In the genomic region with DNA sequence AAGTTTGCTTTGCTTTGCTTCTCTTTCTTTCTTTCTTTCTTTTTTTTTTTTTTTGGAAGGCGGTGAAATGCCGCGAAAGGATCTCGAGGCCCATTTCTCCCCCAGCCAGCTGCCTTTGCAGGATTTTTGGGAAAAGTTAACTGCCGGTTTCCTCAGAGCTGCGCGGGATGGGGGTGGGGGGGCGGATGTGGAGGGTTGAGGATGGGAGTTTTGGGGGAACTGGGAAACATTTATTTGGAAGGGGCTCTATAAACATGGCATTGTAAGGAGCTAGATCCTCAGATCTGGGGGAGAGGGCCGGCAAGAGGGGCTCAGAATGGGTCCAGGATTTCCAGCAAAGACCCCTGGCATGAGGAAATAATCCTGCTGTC, we compare ENCODE assay signal across 8 cellular contexts. TPM values are rescaled to one million over a fixed set of nuclear protein-coding genes. Genes with fewer than 3 reads are reported as not detected.
DNase-seq lines count a peak whose midpoint lies in the region; ATAC-seq and TF ChIP-seq lines count a peak whose summit lies in the region.

No MANE protein-coding gene starts in this region.

- WGBS in SK-N-SH (ENCODE audit: low lambda C conversion rate), result 2% methylated on average over 9 of the region's 9 CpGs

- H3K9me3 Mint-ChIP-seq in activated naive CD4-positive, alpha-beta T cell treated with anti-CD3 and anti-CD28 coated beads, Interleukin-2, amount 50 U/mL, for 72 hours, result no peaks in the 10 kb centered on the region

- H3K27me3 ChIP-seq in SK-N-SH (ENCODE audit: insufficient read depth) (no peaks in the 10 kb centered on the region), iPS-20b (ENCODE audit: insufficient read depth, low read length) (peaks cover 18% of the 10 kb centered on the region), subcutaneous abdominal adipose tissue (ENCODE audit: control insufficient read depth in 5 of 5, insufficient read depth in 4 of 5, low read length in 5 of 5) (peaks cover 0 to 3% (median 0%) of the 10 kb centered on the region in 5 donors)

- no peak for TF ChIP-seq EP300 in SK-N-SH (IDR thresholded peaks at IDR 0.05; ENCODE audit: borderline replicate concordance in 1 of 2, low read depth in 1 of 2, low read length in 1 of 2)

- H3K4me3 ChIP-seq in SK-N-SH (ENCODE audit: low read depth in 2 of 2, low read length in 1 of 2) (peak overlapping the region; percentile 73 to 86), iPS-20b (ENCODE audit: low read length) (peak overlapping the region; percentile 97), subcutaneous abdominal adipose tissue (ENCODE audit: low read depth in 1 of 5, low read length in 5 of 5) (peak overlapping the region; percentile 82 to 90 (median 84))

- H3K27ac ChIP-seq in SK-N-SH (ENCODE audit: low read depth in 2 of 2, low read length in 1 of 2) (peak overlapping the region; percentile 84 to 94), iPS-20b (ENCODE audit: low read length) (peak overlapping the region; percentile 39), subcutaneous abdominal adipose tissue (ENCODE audit: low read depth, low read length) (peak overlapping the region; percentile 50)

- peaks cover 55% of the 10 kb centered on the region for H3K79me2 ChIP-seq in SK-N-SH (ENCODE audit: insufficient read depth)

- peak overlapping the region; percentile 98 for H3K4me2 ChIP-seq in SK-N-SH

- ATAC-seq in SK-N-SH treated with all-trans-retinoic acid at 6 μM for 48 hours (no peak), HG03139 (IDR thresholded peaks at IDR 0.05; ENCODE audit: unreplicated experiment) (no peak), HG02840 (IDR thresholded peaks at IDR 0.05; ENCODE audit: low FRiP score, unreplicated experiment) (no peak)
- no peak for ATAC-seq in activated naive CD4-positive, alpha-beta T cell treated with anti-CD3 and anti-CD28 coated beads, Interleukin-2, amount 50 U/mL, for 72 hours

- CTCF ChIA-PET in SK-N-SH (lab: Yijun Ruan, JAX), result interaction anchor here (0.7 to 1.8 kb wide), 5 partner anchors 24 to 113 kb away, joined by 3 to 6 read pairs (median 3); no protein-coding TSS in a partner anchor

- H3K36me3 ChIP-seq in SK-N-SH (replicated peaks in 1 of 2; ENCODE audit: control insufficient read depth in 1 of 2, insufficient read depth in 2 of 2, low read length in 1 of 2) (no peaks in the 10 kb centered on the region), iPS-20b (ENCODE audit: insufficient read depth, low read depth, low read length) (no peaks in the 10 kb centered on the region), subcutaneous abdominal adipose tissue (ENCODE audit: control insufficient read depth in 5 of 5, insufficient read depth in 5 of 5, low read length in 5 of 5) (peaks cover 0 to 4% (median 0%) of the 10 kb centered on the region in 5 donors)

- POLR2A ChIA-PET in SK-N-SH (lab: Yijun Ruan, JAX), result interaction anchor here (0.6 to 1.2 kb wide), 3 partner anchors 116 to 1791 kb away, joined by 3 read pairs; no protein-coding TSS in a partner anchor

- TF ChIP-seq CTCF in SK-N-SH (IDR thresholded peaks at IDR 0.05), result no peak

- peaks cover 5 to 6% of the 10 kb centered on the region in 2 donors for H3K36me3 Mint-ChIP-seq in activated naive CD4-positive, alpha-beta T cell treated with anti-CD3 and anti-CD28 coated beads, Interleukin-2, amount 50 U/mL, for 72 hours

- H3K9me2 ChIP-seq in SK-N-SH, result no peaks in the 10 kb centered on the region

- peaks cover 22% of the 10 kb centered on the region for H4K20me1 ChIP-seq in SK-N-SH (ENCODE audit: insufficient read depth)

- H3K9ac ChIP-seq in SK-N-SH (peak overlapping the region; percentile 85), iPS-20b (ENCODE audit: low read depth, low read length) (peak overlapping the region; percentile 98), subcutaneous abdominal adipose tissue (ENCODE audit: low read length in 5 of 5) (peak overlapping the region; percentile 48 to 82 (median 68))

- peaks cover 9% of the 10 kb centered on the region for H3F3A ChIP-seq in SK-N-SH (replicated peaks; ENCODE audit: insufficient read depth)

- no peak for DNase-seq in SK-N-SH
- no peak for DNase-seq in activated naive CD4-positive, alpha-beta T cell treated with anti-CD3 and anti-CD28 coated beads, Interleukin-2, amount 50 U/mL, for 72 hours (ENCODE audit: low spot score in 2 of 2)
- no peak for DNase-seq in occipital lobe (lab: John Stamatoyannopoulos, UW)

- H3K9me3 ChIP-seq in SK-N-SH, result no peaks in the 10 kb centered on the region
- no peaks in the 10 kb centered on the region for H3K9me3 ChIP-seq in iPS-20b (ENCODE audit: insufficient read depth, low read depth, low read length)
- H3K9me3 ChIP-seq in subcutaneous abdominal adipose tissue (ENCODE audit: control insufficient read depth in 5 of 5, low read length in 5 of 5), result no peaks in the 10 kb centered on the region

- peak overlapping the region; percentile 73 for H2AFZ ChIP-seq in SK-N-SH (ENCODE audit: low read depth)

- peak overlapping the region; percentile 80 to 98 for H3K27ac Mint-ChIP-seq in activated naive CD4-positive, alpha-beta T cell treated with anti-CD3 and anti-CD28 coated beads, Interleukin-2, amount 50 U/mL, for 72 hours

- no peak for TF ChIP-seq RAD21 in SK-N-SH (IDR thresholded peaks at IDR 0.05; ENCODE audit: low read length)

- H3K4me1 ChIP-seq in SK-N-SH (ENCODE audit: control insufficient read depth in 1 of 2, insufficient read depth in 2 of 2, low read depth in 1 of 2, low read length in 1 of 2) (peaks cover 16 to 46% of the 10 kb centered on the region in 2 experiments; a peak in 3 of 4 replicates), iPS-20b (ENCODE audit: insufficient read depth, low read length) (peaks cover 11% of the 10 kb centered on the region), subcutaneous abdominal adipose tissue (ENCODE audit: control insufficient read depth in 5 of 5, insufficient read depth in 5 of 5, low read length in 5 of 5) (peaks cover 11 to 46% (median 29%) of the 10 kb centered on the region in 5 donors)

TF ChIP-seq in SK-N-SH, 30 proteins besides CTCF, POLR2A, EP300 and RAD21 (continues in another document):
- TF ChIP-seq SMC3 (IDR thresholded peaks at IDR 0.05; ENCODE audit: low read depth, low read length) (no peak), MEF2A (IDR thresholded peaks at IDR 0.05; ENCODE audit: borderline replicate concordance, low read depth) (no peak), FOXJ3 (CRISPR knock-in tag; IDR thresholded peaks at IDR 0.05) (no peak), RCOR1 (IDR thresholded peaks at IDR 0.05; ENCODE audit: low read length) (no peak), EZH2phosphoT487 (IDR thresholded peaks at IDR 0.05; ENCODE audit: borderline replicate concordance, low read depth) (no peak), JUND (IDR thresholded peaks at IDR 0.05) (no peak), MXI1 (IDR thresholded peaks at IDR 0.05; ENCODE audit: low read depth, low read length) (no peak), ELF1 (IDR thresholded peaks at IDR 0.05) (no peak)
- TF ChIP-seq, protein P1, sequence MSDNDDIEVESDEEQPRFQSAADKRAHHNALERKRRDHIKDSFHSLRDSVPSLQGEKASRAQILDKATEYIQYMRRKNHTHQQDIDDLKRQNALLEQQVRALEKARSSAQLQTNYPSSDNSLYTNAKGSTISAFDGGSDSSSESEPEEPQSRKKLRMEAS (IDR thresholded peaks at IDR 0.05; ENCODE audit: low read depth), result no peak

TF ChIP-seq in SK-N-SH treated with all-trans-retinoic acid at 6 μM for 48 hours, 23 proteins besides CTCF, POLR2A, EP300 and RAD21 (continues in another document):
- TF ChIP-seq, protein P2, sequence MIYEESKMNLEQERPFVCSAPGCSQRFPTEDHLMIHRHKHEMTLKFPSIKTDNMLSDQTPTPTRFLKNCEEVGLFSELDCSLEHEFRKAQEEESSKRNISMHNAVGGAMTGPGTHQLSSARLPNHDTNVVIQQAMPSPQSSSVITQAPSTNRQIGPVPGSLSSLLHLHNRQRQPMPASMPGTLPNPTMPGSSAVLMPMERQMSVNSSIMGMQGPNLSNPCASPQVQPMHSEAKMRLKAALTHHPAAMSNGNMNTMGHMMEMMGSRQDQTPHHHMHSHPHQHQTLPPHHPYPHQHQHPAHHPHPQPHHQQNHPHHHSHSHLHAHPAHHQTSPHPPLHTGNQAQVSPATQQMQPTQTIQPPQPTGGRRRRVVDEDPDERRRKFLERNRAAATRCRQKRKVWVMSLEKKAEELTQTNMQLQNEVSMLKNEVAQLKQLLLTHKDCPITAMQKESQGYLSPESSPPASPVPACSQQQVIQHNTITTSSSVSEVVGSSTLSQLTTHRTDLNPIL (CRISPR knock-in tag; IDR thresholded peaks at IDR 0.05; ENCODE audit: low read depth), result no peak
- TF ChIP-seq ZNF565 (CRISPR knock-in tag; conservative IDR thresholded peaks at IDR 0.05; ENCODE audit: low read depth) (no peak), ZNF8 (CRISPR knock-in tag; IDR thresholded peaks at IDR 0.05) (no peak), ISL1 (CRISPR knock-in tag; IDR thresholded peaks at IDR 0.05) (no peak), ESRRG (CRISPR knock-in tag; IDR thresholded peaks at IDR 0.05) (no peak), TOX (CRISPR knock-in tag; IDR thresholded peaks at IDR 0.05; ENCODE audit: borderline replicate concordance) (no peak), ZFP30 (CRISPR knock-in tag; IDR thresholded peaks at IDR 0.05) (no peak), ZC3H10 (CRISPR knock-in tag; IDR thresholded peaks at IDR 0.05) (no peak)
- TF ChIP-seq, protein P3, sequence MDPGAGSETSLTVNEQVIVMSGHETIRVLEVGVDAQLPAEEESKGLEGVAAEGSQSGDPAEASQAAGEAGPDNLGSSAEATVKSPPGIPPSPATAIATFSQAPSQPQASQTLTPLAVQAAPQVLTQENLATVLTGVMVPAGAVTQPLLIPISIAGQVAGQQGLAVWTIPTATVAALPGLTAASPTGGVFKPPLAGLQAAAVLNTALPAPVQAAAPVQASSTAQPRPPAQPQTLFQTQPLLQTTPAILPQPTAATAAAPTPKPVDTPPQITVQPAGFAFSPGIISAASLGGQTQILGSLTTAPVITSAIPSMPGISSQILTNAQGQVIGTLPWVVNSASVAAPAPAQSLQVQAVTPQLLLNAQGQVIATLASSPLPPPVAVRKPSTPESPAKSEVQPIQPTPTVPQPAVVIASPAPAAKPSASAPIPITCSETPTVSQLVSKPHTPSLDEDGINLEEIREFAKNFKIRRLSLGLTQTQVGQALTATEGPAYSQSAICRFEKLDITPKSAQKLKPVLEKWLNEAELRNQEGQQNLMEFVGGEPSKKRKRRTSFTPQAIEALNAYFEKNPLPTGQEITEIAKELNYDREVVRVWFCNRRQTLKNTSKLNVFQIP (CRISPR knock-in tag; IDR thresholded peaks at IDR 0.05; ENCODE audit: borderline replicate concordance, low read depth), result no peak

RNA-seq across cellular contexts. Expression of a gene that starts 1.1 kb away (rescaled TPM):
- 13.7 and 17.1 TPM in 2 replicates for polyA plus RNA-seq in SK-N-SH (2012; rRNA removed)
- 5.4 and 10.2 TPM in 2 replicates for polyA plus RNA-seq in SK-N-SH (2012; cell fraction: cytosol; rRNA removed)
- polyA plus RNA-seq in SK-N-SH (2012; cell fraction: nucleus; rRNA removed), result 19.2 and 37.2 TPM in 2 replicates
- total RNA-seq in activated naive CD4-positive, alpha-beta T cell treated with anti-CD3 and anti-CD28 coated beads, Interleukin-2, amount 50 U/mL, for 72 hours, result 10 to 100 TPM in 1 of 2 donors, 1 to 10 TPM in 1; 3.0 to 14.1 TPM
- total RNA-seq in occipital lobe, result 17.3 TPM

Comparison
In these comparisons a context has a peak if more than half of its experiments do, and no peak if none do; other contexts are left out.
1. H3K27ac ChIP-seq: peak in every context shown above with its lines; median percentile 89 in SK-N-SH; 50 in subcutaneous abdominal adipose tissue; 39 in iPS-20b.